In genomic region chr2:10588911-10589310, GRCh38 we compare ENCODE assay signal across 19 cellular contexts.
DNase-seq lines count a peak whose midpoint lies in the region; ATAC-seq and TF ChIP-seq lines count a peak whose summit lies in the region.
"Had no signal": no experiment of that assay in that cellular context is flagged by ENCODE, and none has a peak within 500 bp of the region (broad histone marks: within the 10 kb centered on the region; RNA-seq: fewer than 3 reads in every experiment).

No MANE protein-coding gene starts in this region.

- POLR2A ChIA-PET in MCF 10A (lab: Yijun Ruan, JAX) = no interaction called here

- no peak for ATAC-seq in central memory CD8-positive, alpha-beta T cell (replicated peaks; ENCODE audit: extremely low read depth, poor library complexity, severe bottlenecking)
- no peak for ATAC-seq in memory B cell (ENCODE audit: low read depth)
- no peak for ATAC-seq in mucosa of descending colon
- ATAC-seq: GM12878, K562 had no signal

- no peaks in the 10 kb centered on the region for H3K9me3 ChIP-seq in breast epithelium
- H3K9me3 ChIP-seq in mucosa of descending colon = no peaks in the 10 kb centered on the region
- H3K9me3 ChIP-seq: BE2C, HAP-1 had no signal

- intact Hi-C loops in MCF 10A (cut with micrococcal nuclease) (no loop called here), breast epithelium (cut with DNase I; ENCODE audit: low total_unique reads) (loop anchor here (5.0 kb wide), 1 partner anchor 563 kb away; no protein-coding TSS in a partner anchor), mucosa of descending colon (cut with DNase I, micrococcal nuclease) (no loop called here)

- H3K27ac Mint-ChIP-seq in MCF 10A (ENCODE audit: low read depth, unreplicated experiment) (peak overlapping the region; percentile 7), memory B cell (peak overlapping the region; percentile 4)
- H3K27ac Mint-ChIP-seq in central memory CD8-positive, alpha-beta T cell (ENCODE audit: low read depth) = peak overlapping the region; percentile 13

- no peak overlapping the region for H3K27ac ChIP-seq in breast epithelium

- no TSS peak for BruUV-seq in MCF 10A (replicated peaks; lab: Mats Ljungman, UMichigan)

- H3K36me3 ChIP-seq in breast epithelium (no peaks in the 10 kb centered on the region), mucosa of descending colon (ENCODE audit: low read depth) (no peaks in the 10 kb centered on the region)

- no peak overlapping the region for H3K4me3 Mint-ChIP-seq in MCF 10A (ENCODE audit: unreplicated experiment)
- no peak overlapping the region for H3K4me3 Mint-ChIP-seq in central memory CD8-positive, alpha-beta T cell
- no peak overlapping the region for H3K4me3 Mint-ChIP-seq in memory B cell
- H3K4me3 Mint-ChIP-seq: CD4-positive, alpha-beta memory T cell had no signal

- H3K36me3 Mint-ChIP-seq in MCF 10A (ENCODE audit: insufficient read depth, unreplicated experiment) = peaks cover 63% of the 10 kb centered on the region
- H3K36me3 Mint-ChIP-seq in central memory CD8-positive, alpha-beta T cell (ENCODE audit: insufficient read depth) = peaks cover 35% of the 10 kb centered on the region
- peaks cover 42% of the 10 kb centered on the region for H3K36me3 Mint-ChIP-seq in memory B cell

- H3K4me3 ChIP-seq in breast epithelium = no peak overlapping the region
- H3K4me3 ChIP-seq in mucosa of descending colon = no peak overlapping the region
- H3K4me3 ChIP-seq: GM12878, HAP-1, K562 had no signal

- peaks cover 13% of the 10 kb centered on the region for H3K4me1 Mint-ChIP-seq in MCF 10A (ENCODE audit: insufficient read depth, unreplicated experiment)
- H3K4me1 Mint-ChIP-seq in central memory CD8-positive, alpha-beta T cell = no peaks in the 10 kb centered on the region
- no peaks in the 10 kb centered on the region for H3K4me1 Mint-ChIP-seq in memory B cell

- TF ChIP-seq CTCF in MCF 10A (IDR thresholded peaks at IDR 0.05; ENCODE audit: unreplicated experiment) = no peak
- TF ChIP-seq CTCF in breast epithelium (IDR thresholded peaks at IDR 0.05) = no peak
- no peak for TF ChIP-seq CTCF in mucosa of descending colon (IDR thresholded peaks at IDR 0.05)

- H3K9me3 Mint-ChIP-seq in MCF 10A (ENCODE audit: unreplicated experiment) (no peaks in the 10 kb centered on the region), memory B cell (no peaks in the 10 kb centered on the region)
- H3K9me3 Mint-ChIP-seq in central memory CD8-positive, alpha-beta T cell = no peaks in the 10 kb centered on the region
- H3K9me3 Mint-ChIP-seq: CD4-positive, alpha-beta memory T cell had no signal

- H3K27me3 ChIP-seq in breast epithelium = no peaks in the 10 kb centered on the region
- H3K27me3 ChIP-seq: BE2C had no signal

- TF ChIP-seq POLR2A in breast epithelium (IDR thresholded peaks at IDR 0.05) = no peak

- no peaks in the 10 kb centered on the region for H3K27me3 Mint-ChIP-seq in MCF 10A (ENCODE audit: insufficient read depth, unreplicated experiment)
- no peaks in the 10 kb centered on the region for H3K27me3 Mint-ChIP-seq in central memory CD8-positive, alpha-beta T cell
- no peaks in the 10 kb centered on the region for H3K27me3 Mint-ChIP-seq in memory B cell
- H3K27me3 Mint-ChIP-seq: CD4-positive, alpha-beta memory T cell had no signal

- H3K4me1 ChIP-seq in breast epithelium = no peaks in the 10 kb centered on the region
- peaks cover 10% of the 10 kb centered on the region for H3K4me1 ChIP-seq in mucosa of descending colon (ENCODE audit: low read depth)
- H3K4me1 ChIP-seq: BE2C, HAP-1 had no signal

- CTCF ChIA-PET in MCF 10A (lab: Yijun Ruan, JAX) = no interaction called here

- DNase-seq in MCF 10A (ENCODE audit: unreplicated experiment) (no peak), breast epithelium (ENCODE audit: low spot score in 2 of 2) (no peak), memory B cell (ENCODE audit: low spot score in 2 of 2) (no peak), HPDE6-E6E7 (ENCODE audit: extremely low spot score) (no peak), NCI-H187 treated with DMSO at 0.1 percent for 48 hours (lab: John Stamatoyannopoulos, UW) (no peak), mucosa of descending colon (no peak)
- no peak for DNase-seq in central memory CD8-positive, alpha-beta T cell (ENCODE audit: low spot score in 2 of 2)
- DNase-seq: BE2C; CD4-positive, alpha-beta memory T cell; DMS53; EL; NCI-H1105; NCI-H2227 treated with DMSO at 0.1 percent for 48 hours; NCI-H510A treated with DMSO at 0.1 percent for 48 hours; NCI-H774; SHP77 had no signal
